In genomic region chr1:209883341-209883971, GRCh38 we compare ENCODE assay signal across 2 cellular contexts.
TF ChIP-seq lines count a peak whose summit lies in the region.

No MANE protein-coding gene starts in this region.

TF ChIP-seq in HEK293, 187 proteins besides CTCF, POLR2A, EP300 and RAD21:
- TF ChIP-seq GLI4 (tag by site-specific recombination; IDR thresholded peaks at IDR 0.05) (no peak), BCL11B (tag by site-specific recombination; IDR thresholded peaks at IDR 0.05; ENCODE audit: low read depth) (no peak), ZSCAN4 (tag by site-specific recombination; IDR thresholded peaks at IDR 0.05) (no peak), ZNF223 (tag by site-specific recombination; IDR thresholded peaks at IDR 0.05) (no peak), ZEB2 (tag by site-specific recombination; IDR thresholded peaks at IDR 0.05) (no peak), ZNF830 (tag by site-specific recombination; IDR thresholded peaks at IDR 0.05; ENCODE audit: low read depth) (no peak), SP3 (tag by site-specific recombination; IDR thresholded peaks at IDR 0.05) (0 out of 2 replicates have a peak, but pooled peaks have one; percentile 9), ZNF362 (tag by site-specific recombination; IDR thresholded peaks at IDR 0.05) (peak; percentile 71; the same call in 1 of the 2 replicates), TCF7L2 (IDR thresholded peaks at IDR 0.05; ENCODE audit: borderline replicate concordance, low read depth, low read length) (no peak), ZNF629 (tag by site-specific recombination; IDR thresholded peaks at IDR 0.05) (no peak), ZNF701 (tag by site-specific recombination; IDR thresholded peaks at IDR 0.05) (no peak), ZNF677 (tag by site-specific recombination; IDR thresholded peaks at IDR 0.05) (no peak), ZNF366 (tag by site-specific recombination; conservative IDR thresholded peaks at IDR 0.05) (0 out of 2 replicates have a peak, but pooled peaks have one; percentile 25), HIC1 (tag by site-specific recombination; IDR thresholded peaks at IDR 0.05) (no peak), ZNF169 (tag by site-specific recombination; IDR thresholded peaks at IDR 0.05) (no peak), OSR2 (tag by site-specific recombination; IDR thresholded peaks at IDR 0.05) (peak; percentile 45; the same call in 1 of the 2 replicates), PRDM6 (tag by site-specific recombination; IDR thresholded peaks at IDR 0.05) (0 out of 2 replicates have a peak, but pooled peaks have one; percentile 14), FEZF1 (tag by site-specific recombination; IDR thresholded peaks at IDR 0.05) (peak; percentile 60), ZNF548 (tag by site-specific recombination; IDR thresholded peaks at IDR 0.05) (no peak), ZSCAN5A (tag by site-specific recombination; IDR thresholded peaks at IDR 0.05) (no peak)

TF ChIP-seq in K562, 482 proteins besides CTCF, POLR2A, EP300 and RAD21:
- TF ChIP-seq MYBL2 (IDR thresholded peaks at IDR 0.05; ENCODE audit: low read depth) = no peak
- no peak for TF ChIP-seq MYBL2 (CRISPR knock-in tag; IDR thresholded peaks at IDR 0.05; ENCODE audit: borderline replicate concordance)
- TF ChIP-seq ELF2 (CRISPR knock-in tag; IDR thresholded peaks at IDR 0.05) = no peak
- 0 out of 2 replicates have a peak, but pooled peaks have one; percentile 34 for TF ChIP-seq ZNF395 (CRISPR knock-in tag; IDR thresholded peaks at IDR 0.05)
- TF ChIP-seq ETV6 (IDR thresholded peaks at IDR 0.05; ENCODE audit: borderline replicate concordance in 1 of 2, low read depth in 2 of 2, low read length in 1 of 2) = no peak
- no peak for TF ChIP-seq ETV6 (CRISPR knock-in tag; IDR thresholded peaks at IDR 0.05; ENCODE audit: borderline replicate concordance)
- no peak for TF ChIP-seq ZNF518B (CRISPR knock-in tag; IDR thresholded peaks at IDR 0.05)
- no peak for TF ChIP-seq HNRNPUL1 (IDR thresholded peaks at IDR 0.05; ENCODE audit: low read length)
- TF ChIP-seq ESRRB (CRISPR knock-in tag; IDR thresholded peaks at IDR 0.05; ENCODE audit: borderline replicate concordance) = no peak
- no peak for TF ChIP-seq BCOR (IDR thresholded peaks at IDR 0.05)
TF ChIP-seq in K562: peak in this region for 1.
